Comparison of ENCODE assay signal across 15 cellular contexts in the genomic region with DNA sequence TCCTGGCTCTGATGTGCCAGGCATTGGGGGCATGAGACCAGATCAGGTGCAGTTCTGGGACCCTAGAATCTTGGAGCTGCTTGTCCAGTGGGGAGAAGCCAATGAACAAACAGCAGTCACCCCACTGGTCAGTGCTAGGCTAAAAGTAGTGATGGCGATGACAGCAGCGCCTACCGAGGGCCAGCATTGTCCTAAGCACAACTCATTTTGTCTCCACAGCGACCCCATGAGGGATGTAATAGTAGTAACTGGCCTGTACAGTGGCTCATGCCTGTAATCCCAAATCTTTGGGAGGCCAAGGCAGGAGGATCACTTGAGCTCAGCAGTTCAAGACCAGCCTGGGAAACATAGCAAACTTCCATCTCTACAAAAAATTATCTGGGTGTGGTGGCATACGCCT. TPM values are rescaled to one million over a fixed set of nuclear protein-coding genes. Genes with fewer than 3 reads are reported as not detected.
DNase-seq lines count a peak whose midpoint lies in the region; ATAC-seq, FAIRE-seq and TF ChIP-seq lines count a peak whose summit lies in the region.
"Had no signal": no experiment of that assay in that cellular context is flagged by ENCODE, and none has a peak within 500 bp of the region (broad histone marks: within the 10 kb centered on the region; RNA-seq: fewer than 3 reads in every experiment).

No MANE protein-coding gene starts in this region.

- no peaks in the 10 kb centered on the region for H3K9me3 Mint-ChIP-seq in HFFc6
- peaks cover 2% of the 10 kb centered on the region for H3K9me3 Mint-ChIP-seq in activated CD8-positive, alpha-beta T cell treated with anti-CD3 and anti-CD28 coated beads for 36 hours
- H3K9me3 Mint-ChIP-seq: activated CD4-positive, alpha-beta memory T cell treated with anti-CD3 and anti-CD28 coated beads, Interleukin-2, amount 10 ng/mL, durations not matched to agents 7 days and 5 days had no signal

- peaks cover 56% of the 10 kb centered on the region for H3K79me1 ChIP-seq in mesenchymal stem cell (replicated peaks; ENCODE audit: low read length, poor library complexity, severe bottlenecking)

- no peak overlapping the region for H2BK12ac ChIP-seq in mesenchymal stem cell (ENCODE audit: low read length in 2 of 2)

- no peak overlapping the region for H2AK5ac ChIP-seq in mesenchymal stem cell (ENCODE audit: low read length, severe bottlenecking)

- POLR2A ChIA-PET in activated CD8-positive, alpha-beta T cell treated with anti-CD3 and anti-CD28 coated beads for 36 hours (lab: Charles Lee) = interaction anchor here (0.8 to 1.7 kb wide), 3 partner anchors 9 to 26 kb away, joined by 3 to 5 read pairs (median 4); no protein-coding TSS in a partner anchor

- no peak overlapping the region for H3K23ac ChIP-seq in mesenchymal stem cell (ENCODE audit: low read length in 2 of 2)

- intact Hi-C loops in activated CD8-positive, alpha-beta T cell treated with anti-CD3 and anti-CD28 coated beads for 36 hours (cut with micrococcal nuclease) = no loop called here

- no peak overlapping the region for H4K8ac ChIP-seq in mesenchymal stem cell (ENCODE audit: low read length)

- H4K91ac ChIP-seq in mesenchymal stem cell (ENCODE audit: low read length) = no peak overlapping the region

- H3K36me3 Mint-ChIP-seq in HFFc6 (ENCODE audit: low read depth) = peaks cover 17% of the 10 kb centered on the region
- H3K36me3 Mint-ChIP-seq in activated CD8-positive, alpha-beta T cell treated with anti-CD3 and anti-CD28 coated beads for 36 hours (ENCODE audit: low read depth) = peaks cover 26% of the 10 kb centered on the region

- no peak overlapping the region for H3K4ac ChIP-seq in mesenchymal stem cell (ENCODE audit: low read depth in 1 of 2, low read length in 2 of 2)

- H3K27ac Mint-ChIP-seq in HFFc6 = no peak overlapping the region
- no peak overlapping the region for H3K27ac Mint-ChIP-seq in activated CD8-positive, alpha-beta T cell treated with anti-CD3 and anti-CD28 coated beads for 36 hours
- H3K27ac Mint-ChIP-seq: activated CD4-positive, alpha-beta memory T cell treated with anti-CD3 and anti-CD28 coated beads, Interleukin-2, amount 10 ng/mL, durations not matched to agents 7 days and 5 days had no signal

- no peak overlapping the region for H2AFZ ChIP-seq in mesenchymal stem cell (ENCODE audit: low read depth, low read length)

- no peak for FAIRE-seq in bronchial epithelial cell (lab: Jason Lieb, UNC)

- no peak overlapping the region for H3K27ac ChIP-seq in mesenchymal stem cell (ENCODE audit: low read length, poor library complexity, severe bottlenecking)

- H2BK15ac ChIP-seq in mesenchymal stem cell (ENCODE audit: low read depth, poor library complexity, severe bottlenecking) = no peak overlapping the region

- no peak overlapping the region for H2BK5ac ChIP-seq in mesenchymal stem cell (ENCODE audit: low read depth, low read length, poor library complexity, severe bottlenecking)

- no peaks in the 10 kb centered on the region for H3K27me3 ChIP-seq in bronchial epithelial cell (ENCODE audit: control insufficient read depth, insufficient read depth, low read length)
- no peaks in the 10 kb centered on the region for H3K27me3 ChIP-seq in mesenchymal stem cell (ENCODE audit: control insufficient read depth in 1 of 2, insufficient read depth in 1 of 2, low read length in 2 of 2)

- H3K18ac ChIP-seq in mesenchymal stem cell (ENCODE audit: low read depth in 1 of 2, low read length in 2 of 2) = no peak overlapping the region

- DNase-seq in Daoy (ENCODE audit: low read depth) (peak; percentile 21), HFFc6 (no peak), bronchial epithelial cell (ENCODE audit: low read depth) (peak; percentile 23), mesenchymal stem cell (peak; percentile 24), NCI-H1105 (lab: John Stamatoyannopoulos, UW) (no peak), NCI-H1436 (lab: John Stamatoyannopoulos, UW) (no peak)
- DNase-seq in activated CD8-positive, alpha-beta T cell treated with anti-CD3 and anti-CD28 coated beads for 36 hours = no peak
- DNase-seq: activated CD4-positive, alpha-beta memory T cell treated with anti-CD3 and anti-CD28 coated beads, Interleukin-2, amount 10 ng/mL, durations not matched to agents 7 days and 5 days; activated naive CD4-positive, alpha-beta T cell treated with Interleukin-2 at 50 U/mL for 16 hours; cerebellar nuclear complex; islet precursor cell; NCI-H446 treated with DMSO at 0.1 percent for 48 hours; T1000 had no signal

- WGBS in mesenchymal stem cell = 74% methylated on average over 5 of the region's 5 CpGs

- H3K36me3 ChIP-seq in bronchial epithelial cell (ENCODE audit: control insufficient read depth, insufficient read depth, low read length) (peaks cover 30% of the 10 kb centered on the region), mesenchymal stem cell (ENCODE audit: control insufficient read depth in 1 of 2, insufficient read depth in 2 of 2, low read depth in 1 of 2, low read length in 2 of 2) (peaks cover 70 to 91% of the 10 kb centered on the region in 2 experiments)

- no peaks in the 10 kb centered on the region for H3K9me3 ChIP-seq in mesenchymal stem cell (ENCODE audit: control insufficient read depth, low read length)

- H3K27me3 Mint-ChIP-seq in HFFc6 (ENCODE audit: insufficient read depth) = no peaks in the 10 kb centered on the region; the same call in 1 of the 2 replicates
- no peaks in the 10 kb centered on the region for H3K27me3 Mint-ChIP-seq in activated CD8-positive, alpha-beta T cell treated with anti-CD3 and anti-CD28 coated beads for 36 hours
- H3K27me3 Mint-ChIP-seq: activated CD4-positive, alpha-beta memory T cell treated with anti-CD3 and anti-CD28 coated beads, Interleukin-2, amount 10 ng/mL, durations not matched to agents 7 days and 5 days had no signal

- H3K4me2 ChIP-seq in mesenchymal stem cell (ENCODE audit: low read length, poor library complexity, severe bottlenecking) = no peak overlapping the region

- peak overlapping the region; percentile 57 for H3K9ac ChIP-seq in mesenchymal stem cell (ENCODE audit: low read length)

- TF ChIP-seq CTCF in HFFc6 (IDR thresholded peaks at IDR 0.05) (peak; percentile 46; the same call in 1 of the 2 replicates), bronchial epithelial cell (IDR thresholded peaks at IDR 0.05; ENCODE audit: insufficient read depth, low read length, severe bottlenecking) (peak; percentile 36)
- TF ChIP-seq CTCF in activated CD8-positive, alpha-beta T cell treated with anti-CD3 and anti-CD28 coated beads for 36 hours (IDR thresholded peaks at IDR 0.05) = no peak

- peaks cover 40% of the 10 kb centered on the region for H3K4me1 Mint-ChIP-seq in HFFc6 (ENCODE audit: low read depth)
- peaks cover 54% of the 10 kb centered on the region for H3K4me1 Mint-ChIP-seq in activated CD8-positive, alpha-beta T cell treated with anti-CD3 and anti-CD28 coated beads for 36 hours (ENCODE audit: low read depth)

- no peak overlapping the region for H3K4me3 Mint-ChIP-seq in HFFc6
- H3K4me3 Mint-ChIP-seq in activated CD8-positive, alpha-beta T cell treated with anti-CD3 and anti-CD28 coated beads for 36 hours = no peak overlapping the region
- H3K4me3 Mint-ChIP-seq: activated CD4-positive, alpha-beta memory T cell treated with anti-CD3 and anti-CD28 coated beads, Interleukin-2, amount 10 ng/mL, durations not matched to agents 7 days and 5 days had no signal

- CTCF ChIA-PET in activated CD8-positive, alpha-beta T cell treated with anti-CD3 and anti-CD28 coated beads for 36 hours (lab: Charles Lee) = interaction anchor here (1.1 to 2.3 kb wide), 3 partner anchors 10 to 305 kb away, joined by 3 to 5 read pairs (median 3); no protein-coding TSS in a partner anchor

- peaks cover 33% of the 10 kb centered on the region for H3K4me1 ChIP-seq in mesenchymal stem cell (ENCODE audit: control insufficient read depth, insufficient read depth, low read depth, low read length)

- no peak overlapping the region for H2BK120ac ChIP-seq in mesenchymal stem cell (ENCODE audit: low read depth, low read length)

- H3K4me3 ChIP-seq in bronchial epithelial cell (ENCODE audit: low read depth, low read length) (no peak overlapping the region), mesenchymal stem cell (ENCODE audit: insufficient read depth in 1 of 2, low read depth in 1 of 2, low read length in 2 of 2) (no peak overlapping the region)

- ATAC-seq in HG03039 (IDR thresholded peaks at IDR 0.05; ENCODE audit: unreplicated experiment) = no peak
- no peak for ATAC-seq in activated CD8-positive, alpha-beta T cell treated with anti-CD3 and anti-CD28 coated beads for 36 hours

- H3K14ac ChIP-seq in mesenchymal stem cell (ENCODE audit: low read length in 2 of 2) = no peak overlapping the region

RNA-seq across cellular contexts. Expression of gene SMCR8, which starts 6.2 kb away (rescaled TPM):
- 8.5 TPM in 2 replicates for total RNA-seq in Daoy (2014; rRNA removed; shearing (Covaris generic))
- 10 to 100 TPM; 13.9 to 16.9 (median 15.5) TPM for total RNA-seq in HFFc6 (2021; fragmentation: NEBNext Ultra II Directional; extraction: Animal tissue kit (Norgen Biotek cat#: 25700))
- total RNA-seq in bronchial epithelial cell = 13.4 and 14.5 TPM in 2 replicates
- 10.0 TPM for polyA plus RNA-seq in mesenchymal stem cell (2013, experiment 1 of 2)
- polyA plus RNA-seq in mesenchymal stem cell (2013, experiment 2 of 2) = 9.7 TPM
- total RNA-seq in activated CD8-positive, alpha-beta T cell treated with anti-CD3 and anti-CD28 coated beads for 36 hours = 10 to 100 TPM; 12.9 to 13.7 TPM

RNA-seq across cellular contexts. Expression of gene TOP3A, which starts 6.5 kb away (rescaled TPM):
- total RNA-seq in Daoy (2014; rRNA removed; shearing (Covaris generic)) = 91.0 and 106 TPM in 2 replicates
- total RNA-seq in HFFc6 (2021; fragmentation: NEBNext Ultra II Directional; extraction: Animal tissue kit (Norgen Biotek cat#: 25700)) = 10 to 100 TPM; 23.0 to 26.4 (median 24.0) TPM
- 11.0 and 22.4 TPM in 2 replicates for total RNA-seq in bronchial epithelial cell
- polyA plus RNA-seq in mesenchymal stem cell (2013, experiment 1 of 2) = 12.8 TPM
- polyA plus RNA-seq in mesenchymal stem cell (2013, experiment 2 of 2) = 12.5 TPM
- 10 to 100 TPM; 61.8 to 65.7 TPM for total RNA-seq in activated CD8-positive, alpha-beta T cell treated with anti-CD3 and anti-CD28 coated beads for 36 hours

RNA-seq across cellular contexts. Expression of gene SHMT1, which starts 42.0 kb away (rescaled TPM):
- total RNA-seq in Daoy (2014; rRNA removed; shearing (Covaris generic)) = 33.7 and 34.3 TPM in 2 replicates
- 10 to 100 TPM in 5 of 6 experiments, 1 to 10 TPM in 1; 7.9 to 18.5 (median 16.2) TPM for total RNA-seq in HFFc6 (2021; fragmentation: NEBNext Ultra II Directional; extraction: Animal tissue kit (Norgen Biotek cat#: 25700))
- total RNA-seq in bronchial epithelial cell = 15.3 and 15.5 TPM in 2 replicates
- polyA plus RNA-seq in mesenchymal stem cell (2013, experiment 1 of 2) = 5.4 TPM
- polyA plus RNA-seq in mesenchymal stem cell (2013, experiment 2 of 2) = 5.5 TPM
- 10 to 100 TPM; 45.1 to 49.6 TPM for total RNA-seq in activated CD8-positive, alpha-beta T cell treated with anti-CD3 and anti-CD28 coated beads for 36 hours

RNA-seq across cellular contexts. Expression of gene EVPLL, which starts 56.3 kb away (rescaled TPM):
- total RNA-seq in Daoy (2014; rRNA removed; shearing (Covaris generic)) = not detected in 2 replicates
- total RNA-seq in HFFc6 (2021; fragmentation: NEBNext Ultra II Directional; extraction: Animal tissue kit (Norgen Biotek cat#: 25700)) = not detected
- 10.3 and 14.6 TPM in 2 replicates for total RNA-seq in bronchial epithelial cell
- polyA plus RNA-seq in mesenchymal stem cell (2013, experiment 1 of 2) = not detected
- not detected for polyA plus RNA-seq in mesenchymal stem cell (2013, experiment 2 of 2)
- total RNA-seq in activated CD8-positive, alpha-beta T cell treated with anti-CD3 and anti-CD28 coated beads for 36 hours = not detected
- total RNA-seq: activated CD4-positive, alpha-beta memory T cell treated with anti-CD3 and anti-CD28 coated beads, Interleukin-2, amount 10 ng/mL, durations not matched to agents 7 days and 5 days; temporal lobe had no signal

Comparison
In these comparisons a context has a peak if more than half of its experiments do, and no peak if none do; other contexts are left out.
1. DNase-seq: peak in Daoy (single experiment), bronchial epithelial cell (single experiment) and mesenchymal stem cell (single experiment); none in HFFc6 (single experiment), activated CD8-positive, alpha-beta T cell treated with anti-CD3 and anti-CD28 coated beads for 36 hours (single experiment), NCI-H1105 (single experiment) and NCI-H1436 (single experiment).